Comparison of ENCODE assay signal across 8 cellular contexts in the genomic region with DNA sequence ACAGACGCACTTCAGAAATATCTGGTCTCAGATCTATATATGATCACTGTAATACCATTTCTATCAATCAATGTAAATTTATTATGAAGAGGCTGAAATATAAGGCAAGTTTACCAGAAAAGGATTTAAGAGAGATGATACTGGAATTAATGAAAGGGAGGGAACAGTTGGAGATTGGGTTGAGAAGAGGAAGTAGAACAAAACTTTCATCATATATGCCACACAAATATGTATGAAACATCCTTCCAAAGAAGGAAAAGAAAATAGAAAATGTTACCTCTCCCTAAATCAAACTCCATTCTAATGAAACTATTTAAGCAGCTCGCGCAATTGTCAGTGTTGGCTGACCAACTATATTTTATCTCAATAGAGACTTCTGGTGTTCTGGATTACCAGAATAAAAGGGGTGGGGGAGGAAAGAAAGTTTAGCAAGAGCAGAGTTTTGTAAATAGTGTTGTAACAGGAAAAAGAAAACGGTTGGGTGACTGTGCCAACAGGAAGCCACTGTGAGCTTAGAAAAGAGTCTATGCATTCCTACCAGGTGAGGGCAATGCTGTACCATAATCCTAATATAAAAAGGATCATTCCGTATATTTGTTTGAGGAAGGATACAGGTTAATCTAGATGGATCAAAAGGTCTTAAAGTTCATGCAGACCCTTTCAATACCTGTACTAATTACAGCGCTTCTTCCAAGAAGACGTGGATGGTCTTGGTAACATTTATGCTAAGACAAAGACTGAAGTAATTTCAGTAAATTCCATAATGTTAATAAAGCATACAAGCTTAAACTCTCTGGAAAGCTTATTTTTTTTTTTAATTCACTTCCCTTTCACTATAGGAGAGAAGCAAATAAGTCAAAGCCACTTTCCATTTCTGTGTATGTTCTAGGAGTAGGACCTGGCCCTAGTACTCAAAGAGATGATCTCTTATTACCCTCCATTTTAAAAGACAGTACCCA. TPM values are rescaled to one million over a fixed set of nuclear protein-coding genes. Genes with fewer than 3 reads are reported as not detected.
DNase-seq lines count a peak whose midpoint lies in the region; ATAC-seq, FAIRE-seq and TF ChIP-seq lines count a peak whose summit lies in the region.

No MANE protein-coding gene starts in this region.

- no peak overlapping the region for H3K4me3 ChIP-seq in CD8-positive, alpha-beta T cell (ENCODE audit: low read depth, low read length)
- no peak overlapping the region for H3K4me3 ChIP-seq in PC-9
- H3K4me3 ChIP-seq in bronchial epithelial cell (ENCODE audit: low read depth, low read length), result no peak overlapping the region
- H3K4me3 ChIP-seq in right lobe of liver, result no peak overlapping the region
- no peak overlapping the region for H3K4me3 ChIP-seq in uterus

- BruUV-seq in PC-9 (replicated peaks; lab: Mats Ljungman, UMichigan), result no TSS peak

- ATAC-seq in CD8-positive, alpha-beta T cell, result no peak
- ATAC-seq in HG03097 (IDR thresholded peaks at IDR 0.05; ENCODE audit: low FRiP score, unreplicated experiment) (peak; percentile 64), right lobe of liver (peak; percentile 99 to 100 (median 99))

- H3K27ac ChIP-seq in CD8-positive, alpha-beta T cell (ENCODE audit: low read depth, low read length), result no peak overlapping the region
- H3K27ac ChIP-seq in PC-9, result no peak overlapping the region; the same call in 1 of the 2 replicates
- peak overlapping the region; percentile 38 to 66 (median 59) for H3K27ac ChIP-seq in right lobe of liver
- H3K27ac ChIP-seq in uterus, result peak overlapping the region; percentile 27 to 43

- H3K27me3 ChIP-seq in CD8-positive, alpha-beta T cell (ENCODE audit: insufficient read depth, low read length), result no peaks in the 10 kb centered on the region
- H3K27me3 ChIP-seq in PC-9 (ENCODE audit: insufficient read depth, low read depth), result no peaks in the 10 kb centered on the region
- no peaks in the 10 kb centered on the region for H3K27me3 ChIP-seq in bronchial epithelial cell (ENCODE audit: control insufficient read depth, insufficient read depth, low read length)
- H3K27me3 ChIP-seq in right lobe of liver, result no peaks in the 10 kb centered on the region
- no peaks in the 10 kb centered on the region for H3K27me3 ChIP-seq in uterus

- CTCF ChIA-PET in CD8-positive, alpha-beta T cell (lab: Charles Lee), result interaction anchor here (0.9 to 1.5 kb wide), 5 partner anchors 11 to 263 kb away, joined by 3 to 4 read pairs (median 3); partner anchors contain the start of gene LLPH
- CTCF ChIA-PET in PC-9 (lab: Charles Lee), result interaction anchor here (0.5 to 1.0 kb wide), 3 partner anchors 33 to 263 kb away, joined by 3 to 18 read pairs (median 8); partner anchors contain the start of gene HELB
- CTCF ChIA-PET in GM10248 (lab: Yijun Ruan, JAX), result interaction anchor here (0.8 to 3.6 kb wide), 8 partner anchors 14 to 550 kb away, joined by 3 to 17 read pairs (median 4); partner anchors contain the start of genes LLPH and TMBIM4

- H3K4me1 ChIP-seq in CD8-positive, alpha-beta T cell (ENCODE audit: insufficient read depth, low read length), result no peaks in the 10 kb centered on the region
- H3K4me1 ChIP-seq in PC-9 (replicated peaks; ENCODE audit: insufficient read depth) (peaks cover 5% of the 10 kb centered on the region; the same call in 1 of the 2 replicates), right lobe of liver (peaks cover 0 to 10% (median 3%) of the 10 kb centered on the region in 4 donors), uterus (no peaks in the 10 kb centered on the region)

- no peak overlapping the region for H2AFZ ChIP-seq in PC-9

- peaks cover 12% of the 10 kb centered on the region for H3K36me3 ChIP-seq in CD8-positive, alpha-beta T cell (ENCODE audit: insufficient read depth, low read length)
- peaks cover 26% of the 10 kb centered on the region; the same call in 1 of the 2 replicates for H3K36me3 ChIP-seq in PC-9 (ENCODE audit: low read depth)
- no peaks in the 10 kb centered on the region for H3K36me3 ChIP-seq in bronchial epithelial cell (ENCODE audit: control insufficient read depth, insufficient read depth, low read length)
- peaks cover 0 to 5% (median 0%) of the 10 kb centered on the region in 4 donors for H3K36me3 ChIP-seq in right lobe of liver
- no peaks in the 10 kb centered on the region for H3K36me3 ChIP-seq in uterus

- H3K9me3 ChIP-seq in CD8-positive, alpha-beta T cell (ENCODE audit: low read length), result peaks cover 3% of the 10 kb centered on the region
- H3K9me3 ChIP-seq in PC-9 (ENCODE audit: insufficient read depth, low read depth) (peaks cover 35% of the 10 kb centered on the region), right lobe of liver (peaks cover 0 to 11% (median 0%) of the 10 kb centered on the region in 4 donors), uterus (peaks cover 0 to 12% of the 10 kb centered on the region in 2 donors)

- peaks cover 85% of the 10 kb centered on the region for H3K36me3 Mint-ChIP-seq in CD8-positive, alpha-beta T cell

- 0 out of 2 replicates have a peak, but pooled peaks cover 4% of the 10 kb centered on the region for H3F3A ChIP-seq in PC-9 (ENCODE audit: insufficient read depth, low read depth)

- intact Hi-C loops in CD8-positive, alpha-beta T cell (cut with DNase I, micrococcal nuclease), result loop anchor here (1.0 to 10.0 kb wide), 6 partner anchors 264 to 1120 kb away; partner anchors contain the start of gene CAND1 (in 1 of the 2)
- intact Hi-C loops in PC-9 (cut with micrococcal nuclease; ENCODE audit: unreplicated experiment), result loop anchor here (1.0 kb wide), 1 partner anchor 549 kb away; no protein-coding TSS in a partner anchor
- intact Hi-C loops in right lobe of liver (cut with DNase I), result no loop called here
- intact Hi-C loops in uterus (cut with DNase I; ENCODE audit: low total_unique reads), result loop anchor here (5.0 kb wide), 1 partner anchor 87 kb away; no protein-coding TSS in a partner anchor

- H3K4me2 ChIP-seq in PC-9, result no peak overlapping the region

- H4K20me1 ChIP-seq in PC-9 (ENCODE audit: insufficient read depth), result no peaks in the 10 kb centered on the region

- H3K4me1 Mint-ChIP-seq in CD8-positive, alpha-beta T cell (ENCODE audit: low read depth), result peaks cover 21% of the 10 kb centered on the region

- no peak for FAIRE-seq in bronchial epithelial cell (lab: Jason Lieb, UNC)

- POLR2A ChIA-PET in CD8-positive, alpha-beta T cell (lab: Charles Lee), result interaction anchor here (1.2 to 3.0 kb wide), 2 partner anchors 14 to 24 kb away, joined by 3 to 13 read pairs; partner anchors contain the start of gene LLPH
- POLR2A ChIA-PET in PC-9 (lab: Charles Lee; ENCODE audit: unreplicated experiment), result no interaction called here
- POLR2A ChIA-PET in GM10248 (lab: Yijun Ruan, JAX), result no interaction called here

- TF ChIP-seq CTCF in CD8-positive, alpha-beta T cell (IDR thresholded peaks at IDR 0.05), result peak; percentile 35
- TF ChIP-seq CTCF in PC-9 (conservative IDR thresholded peaks at IDR 0.05) (peak; percentile 75), bronchial epithelial cell (IDR thresholded peaks at IDR 0.05; ENCODE audit: insufficient read depth, low read length, severe bottlenecking) (peak; percentile 74), right lobe of liver (IDR thresholded peaks at IDR 0.05) (peak; percentile 72 to 86 (median 82)), uterus (IDR thresholded peaks at IDR 0.05) (peak; percentile 28 to 65 (median 54)), GM10248 (IDR thresholded peaks at IDR 0.05; ENCODE audit: control extremely low read depth, extremely low read depth, low read depth, missing control alignments) (no peak)

- no peak for TF ChIP-seq POLR2A in right lobe of liver (IDR thresholded peaks at IDR 0.05)
- no peak for TF ChIP-seq POLR2A in uterus (IDR thresholded peaks at IDR 0.05)

- peak overlapping the region; percentile 82 for H3K27ac Mint-ChIP-seq in CD8-positive, alpha-beta T cell

- no peaks in the 10 kb centered on the region for H3K27me3 Mint-ChIP-seq in CD8-positive, alpha-beta T cell (ENCODE audit: low read depth)

- H3K79me2 ChIP-seq in PC-9 (ENCODE audit: low read depth), result no peaks in the 10 kb centered on the region

- H3K9me3 Mint-ChIP-seq in CD8-positive, alpha-beta T cell, result peaks cover 13% of the 10 kb centered on the region

- H3K9me2 ChIP-seq in PC-9 (ENCODE audit: insufficient read depth), result no peaks in the 10 kb centered on the region

- H3K4me3 Mint-ChIP-seq in CD8-positive, alpha-beta T cell, result no peak overlapping the region

- WGBS in right lobe of liver (ENCODE audit: insufficient coverage, low coverage, low lambda C conversion rate, missing lambda C conversion rate), result 33% methylated on average over 7 of the region's 7 CpGs

- DNase-seq in CD8-positive, alpha-beta T cell, result no peak
- DNase-seq in PC-9 (peak; percentile 27 to 49), bronchial epithelial cell (ENCODE audit: low read depth) (peak; percentile 86), right lobe of liver (peak in 1 of 3 donors; percentile 72), uterus (peak; percentile 26 to 52), GM10248 (ENCODE audit: extremely low spot score) (no peak), occipital lobe (lab: John Stamatoyannopoulos, UW) (no peak)

RNA-seq across cellular contexts. Expression of gene LLPH, which starts 14.5 kb away (rescaled TPM):
- total RNA-seq in CD8-positive, alpha-beta T cell, result 10 to 100 TPM; 29.1 to 30.9 TPM
- total RNA-seq in PC-9 (2021) (20.4 and 25.0 TPM in 2 replicates), bronchial epithelial cell (6.1 and 6.5 TPM in 2 replicates), right lobe of liver (10 to 100 TPM in 2 of 6 experiments, 1 to 10 TPM in 4; 5.2 to 13.0 (median 7.8) TPM), uterus (10 to 100 TPM in 1 of 4 donors, 1 to 10 TPM in 3; 3.5 to 17.1 (median 7.2) TPM), occipital lobe (8.9 TPM)

RNA-seq across cellular contexts. Expression of gene TMBIM4, which starts 24.7 kb away (rescaled TPM):
- total RNA-seq in CD8-positive, alpha-beta T cell, result 10 to 100 TPM; 22.4 to 22.7 TPM
- total RNA-seq in PC-9 (2021) (48.2 and 49.8 TPM in 2 replicates), bronchial epithelial cell (29.4 and 29.5 TPM in 2 replicates), right lobe of liver (10 to 100 TPM; 72.3 to 88.9 (median 77.7) TPM), uterus (100 to 1,000 TPM; 102 to 187 (median 146) TPM), occipital lobe (51.3 TPM)

RNA-seq across cellular contexts. Expression of gene IRAK3, which starts 43.9 kb away (rescaled TPM):
- total RNA-seq in CD8-positive, alpha-beta T cell, result under 1 TPM in 1 of 2 experiments, not detected in 1; 0.08 TPM
- total RNA-seq in PC-9 (2021) (0.07 TPM in 1 of 2 replicates, not detected in the other), bronchial epithelial cell (1.0 and 1.6 TPM in 2 replicates), right lobe of liver (1 to 10 TPM; 1.3 to 7.0 (median 3.5) TPM), uterus (10 to 100 TPM; 18.7 to 39.7 (median 24.2) TPM), occipital lobe (5.5 TPM)

Comparison
In these comparisons a context has a peak if more than half of its experiments do, and no peak if none do; other contexts are left out.
1. DNase-seq: peak in PC-9 (2 of 2), bronchial epithelial cell (single experiment) and uterus (2 of 2); none in CD8-positive, alpha-beta T cell (0 of 7), GM10248 (single experiment) and occipital lobe (single experiment).
2. H3K27ac ChIP-seq: peak in right lobe of liver (3 of 3) and uterus (2 of 2); none in CD8-positive, alpha-beta T cell (single experiment) and PC-9 (single experiment).
3. intact Hi-C loops: an anchor here in CD8-positive, alpha-beta T cell (1.0 to 10.0 kb wide), PC-9 (1.0 kb wide) and uterus (5.0 kb wide); none called in right lobe of liver.